Comparison of ENCODE assay signal across 8 cellular contexts in genomic region chr18:46174317-46175039, GRCh38.
DNase-seq lines count a peak whose midpoint lies in the region; ATAC-seq, FAIRE-seq and TF ChIP-seq lines count a peak whose summit lies in the region.

No MANE protein-coding gene starts in this region.

- FAIRE-seq in astrocyte (lab: Jason Lieb, UNC), result no peak
- no peak for FAIRE-seq in urothelium cell line (lab: Jason Lieb, UNC)

- peaks cover 56% of the 10 kb centered on the region for H3K79me2 ChIP-seq in astrocyte (ENCODE audit: insufficient read depth, low read length)

- H3K4me1 Mint-ChIP-seq in T-cell, result peaks cover 34 to 49% (median 42%) of the 10 kb centered on the region in 3 donors
- H3K4me1 Mint-ChIP-seq in astrocyte (ENCODE audit: low read depth, unreplicated experiment), result peaks cover 9% of the 10 kb centered on the region

- H3K27ac ChIP-seq in astrocyte (ENCODE audit: low read depth, low read length) (peak overlapping the region; percentile 82), skeletal muscle tissue (ENCODE audit: low read depth, low read length) (peak overlapping the region; percentile 96)

- POLR2A ChIA-PET in T-cell (lab: Charles Lee), result interaction anchor here (0.6 to 0.7 kb wide), 2 partner anchors 17 to 38 kb away, joined by 3 to 4 read pairs; no protein-coding TSS in a partner anchor

- ATAC-seq in Right ventricle myocardium inferior, result peak; percentile 22
- peak; percentile 21 for ATAC-seq in HG03342 (IDR thresholded peaks at IDR 0.05; ENCODE audit: unreplicated experiment)
- peak in 2 of 4 experiments; percentile 2 to 11 for ATAC-seq in T-cell (replicated peaks in 1 of 4)

- H3K27me3 Mint-ChIP-seq in T-cell (no peaks in the 10 kb centered on the region), astrocyte (ENCODE audit: low read depth, unreplicated experiment) (no peaks in the 10 kb centered on the region)

- no peak for DNase-seq in Right ventricle myocardium inferior (ENCODE audit: missing footprints)
- no peak for DNase-seq in cardiac septum (ENCODE audit: low spot score)
- DNase-seq in T-cell, result peak in 30 of 34 experiments; percentile 1 to 36 (median 16)
- DNase-seq in astrocyte (ENCODE audit: low read depth), result peak; percentile 23
- DNase-seq in urothelium cell line (ENCODE audit: low spot score), result no peak

- H3K4me3 ChIP-seq in astrocyte (ENCODE audit: insufficient read depth, low read depth, low read length) (peak overlapping the region; percentile 93), iPS-11a (ENCODE audit: low read depth, low read length) (peak overlapping the region; percentile 85), skeletal muscle tissue (ENCODE audit: low read length in 3 of 3) (peak overlapping the region; percentile 89 to 99 (median 99))

- peaks cover 45% of the 10 kb centered on the region for H4K20me1 ChIP-seq in astrocyte (ENCODE audit: insufficient read depth, low read length)

- peak overlapping the region; percentile 89 for H3K9ac ChIP-seq in astrocyte (ENCODE audit: low read length)
- H3K9ac ChIP-seq in skeletal muscle tissue (ENCODE audit: low read depth in 1 of 3, low read length in 3 of 3), result peak overlapping the region; percentile 94 to 100 (median 98)

- TF ChIP-seq CTCF in astrocyte (IDR thresholded peaks at IDR 0.05; ENCODE audit: insufficient read depth, low read depth, low read length), result no peak

- intact Hi-C loops in Right ventricle myocardium inferior (cut with DNase I), result loop anchor here (5.0 kb wide), 1 partner anchor 308 kb away; no protein-coding TSS in a partner anchor
- intact Hi-C loops in cardiac septum (cut with DNase I), result loop anchor here (5.0 to 10.0 kb wide), 3 partner anchors 108 to 483 kb away; partner anchors contain the start of gene LOXHD1

- H3K36me3 Mint-ChIP-seq in T-cell (peaks cover 6% of the 10 kb centered on the region), astrocyte (ENCODE audit: low read depth, unreplicated experiment) (peaks cover 3% of the 10 kb centered on the region)

- H3K4me2 ChIP-seq in astrocyte (ENCODE audit: low read length), result peak overlapping the region; percentile 99

- H3K9me3 Mint-ChIP-seq in T-cell (no peaks in the 10 kb centered on the region), astrocyte (ENCODE audit: unreplicated experiment) (no peaks in the 10 kb centered on the region)

- H2AFZ ChIP-seq in astrocyte (ENCODE audit: low read depth, low read length), result peak overlapping the region; percentile 99

- peak overlapping the region; percentile 98 to 99 (median 99) for H3K4me3 Mint-ChIP-seq in T-cell
- peak overlapping the region; percentile 98 for H3K4me3 Mint-ChIP-seq in astrocyte (ENCODE audit: unreplicated experiment)

- CTCF ChIA-PET in T-cell (lab: Charles Lee), result interaction anchor here (0.7 to 3.2 kb wide), 18 partner anchors 11 to 1719 kb away, joined by 3 to 42 read pairs (median 6); no protein-coding TSS in a partner anchor

- H3K36me3 ChIP-seq in astrocyte (ENCODE audit: insufficient read depth, low read length) (no peaks in the 10 kb centered on the region), skeletal muscle tissue (ENCODE audit: control insufficient read depth in 3 of 3, insufficient read depth in 3 of 3, low read length in 3 of 3) (no peaks in the 10 kb centered on the region)

- no peaks in the 10 kb centered on the region for H3K27me3 ChIP-seq in astrocyte (ENCODE audit: insufficient read depth, low read length)
- H3K27me3 ChIP-seq in skeletal muscle tissue (ENCODE audit: control insufficient read depth in 3 of 3, insufficient read depth in 3 of 3, low read length in 3 of 3), result no peaks in the 10 kb centered on the region

- H3K27ac Mint-ChIP-seq in T-cell (peak overlapping the region; percentile 78 to 96), astrocyte (ENCODE audit: unreplicated experiment) (no peak overlapping the region)

- no peaks in the 10 kb centered on the region for H3K9me3 ChIP-seq in astrocyte (ENCODE audit: insufficient read depth, low read depth, low read length)
- no peaks in the 10 kb centered on the region for H3K9me3 ChIP-seq in skeletal muscle tissue (ENCODE audit: control insufficient read depth in 3 of 3, low read length in 3 of 3)

- peaks cover 13% of the 10 kb centered on the region for H3K4me1 ChIP-seq in astrocyte (ENCODE audit: insufficient read depth, low read length)
- H3K4me1 ChIP-seq in skeletal muscle tissue (ENCODE audit: control insufficient read depth in 3 of 3, insufficient read depth in 3 of 3, low read length in 3 of 3), result peaks cover 11 to 24% (median 18%) of the 10 kb centered on the region in 3 donors

Comparison
In these comparisons a context has a peak if more than half of its experiments do, and no peak if none do; other contexts are left out.
1. DNase-seq: peak in T-cell (30 of 34) and astrocyte (single experiment); none in Right ventricle myocardium inferior (single experiment), cardiac septum (single experiment) and urothelium cell line (single experiment).
2. Peak in every context shown above with its lines, with median percentiles within 50 percentile points of each other: H3K4me3 ChIP-seq.